ENCODE assay signal across 1 cellular context in genomic region chr17:13337864-13338371, GRCh38.
TF ChIP-seq lines count a peak whose summit lies in the region.

No MANE protein-coding gene starts in this region.

TF ChIP-seq in GM23338, 12 proteins besides CTCF, POLR2A, EP300 and RAD21 (continued from another document):
- TF ChIP-seq REST (IDR thresholded peaks at IDR 0.05; ENCODE audit: unreplicated experiment): no peak
- TF ChIP-seq JUNB (IDR thresholded peaks at IDR 0.05; ENCODE audit: unreplicated experiment): no peak
- TF ChIP-seq STAT1 (IDR thresholded peaks at IDR 0.05; ENCODE audit: unreplicated experiment): no peak
- TF ChIP-seq CREB1 (CRISPR knock-in tag; IDR thresholded peaks at IDR 0.05; ENCODE audit: low read depth): no peak
- TF ChIP-seq EZH2phosphoT487 (IDR thresholded peaks at IDR 0.05; ENCODE audit: unreplicated experiment): no peak
- no peak for TF ChIP-seq EZH2 (IDR thresholded peaks at IDR 0.05; ENCODE audit: low read depth, unreplicated experiment)
- no peak for TF ChIP-seq POLR2AphosphoS5 (IDR thresholded peaks at IDR 0.05; ENCODE audit: low read depth)
- TF ChIP-seq ZNF462 (CRISPR knock-in tag; IDR thresholded peaks at IDR 0.05): no peak
- no peak for TF ChIP-seq ZNF114 (CRISPR knock-in tag; IDR thresholded peaks at IDR 0.05)
